ENCODE assay signal across 26 cellular contexts in genomic region chr1:42904437-42904836, GRCh38.
"Had no signal": no experiment of that assay in that cellular context is flagged by ENCODE, and none has a peak within 500 bp of the region (broad histone marks: within the 10 kb centered on the region; RNA-seq: fewer than 3 reads in every experiment).

No MANE protein-coding gene starts in this region.

- DNase-seq: dermis blood vessel endothelial cell; effector memory CD4-positive, alpha-beta T cell; erythroblast; esophagus squamous epithelium; foreskin melanocyte; glutamatergic neuron; heart right ventricle; hypothalamus; left colon; left ventricle myocardium superior; lower lobe of right lung; natural killer cell; occipital lobe; ovary; right lobe of liver; small intestine; stimulated activated CD4-positive, alpha-beta T cell treated with anti-CD3 and anti-CD28 coated beads, Interleukin-15, amount 100 ng/mL, for 24 hours; stimulated activated CD4-positive, alpha-beta T cell treated with anti-CD3 and anti-CD28 coated beads, Interleukin-2, amount 100 ng/mL, for 48 hours; stimulated activated naive B cell treated with anti-CD40 and anti-IgM and Interleukin-4, amounts not matched to agents 10 μg/mL and 1 μg/mL and 100 μg/mL, for 72 hours; upper lobe of left lung; uterus had no signal

- ATAC-seq: heart right ventricle; left colon; left ventricle myocardium superior; lower lobe of right lung; natural killer cell; right lobe of liver; stimulated activated naive B cell treated with anti-CD40 and anti-IgM and Interleukin-4, amounts not matched to agents 10 μg/mL and 1 μg/mL and 100 μg/mL, for 72 hours had no signal

- H3K27ac ChIP-seq: coronary artery, esophagus squamous epithelium, heart right ventricle, lower lobe of right lung, ovary, right lobe of liver, thoracic aorta, tibial nerve, upper lobe of left lung, uterus had no signal

- H3K9me3 ChIP-seq: esophagus squamous epithelium, heart right ventricle, lower lobe of right lung, ovary, right lobe of liver, thoracic aorta, upper lobe of left lung, uterus had no signal

- H3K4me3 ChIP-seq: coronary artery, esophagus squamous epithelium, heart right ventricle, lower lobe of right lung, ovary, right lobe of liver, thoracic aorta, tibial nerve, upper lobe of left lung, uterus had no signal

- FAIRE-seq: endometrium, islet of Langerhans, small intestine had no signal

- H3K4me1 ChIP-seq: esophagus squamous epithelium, heart right ventricle, lower lobe of right lung, right lobe of liver, tibial nerve, upper lobe of left lung, uterus had no signal

- H3K36me3 ChIP-seq: esophagus squamous epithelium, heart right ventricle, lower lobe of right lung, ovary, right lobe of liver, thoracic aorta, tibial nerve, upper lobe of left lung, uterus had no signal

- H3K27me3 ChIP-seq: esophagus squamous epithelium, ovary, right lobe of liver, tibial nerve, upper lobe of left lung, uterus had no signal
